ENCODE assay signal across 17 cellular contexts in the genomic region with DNA sequence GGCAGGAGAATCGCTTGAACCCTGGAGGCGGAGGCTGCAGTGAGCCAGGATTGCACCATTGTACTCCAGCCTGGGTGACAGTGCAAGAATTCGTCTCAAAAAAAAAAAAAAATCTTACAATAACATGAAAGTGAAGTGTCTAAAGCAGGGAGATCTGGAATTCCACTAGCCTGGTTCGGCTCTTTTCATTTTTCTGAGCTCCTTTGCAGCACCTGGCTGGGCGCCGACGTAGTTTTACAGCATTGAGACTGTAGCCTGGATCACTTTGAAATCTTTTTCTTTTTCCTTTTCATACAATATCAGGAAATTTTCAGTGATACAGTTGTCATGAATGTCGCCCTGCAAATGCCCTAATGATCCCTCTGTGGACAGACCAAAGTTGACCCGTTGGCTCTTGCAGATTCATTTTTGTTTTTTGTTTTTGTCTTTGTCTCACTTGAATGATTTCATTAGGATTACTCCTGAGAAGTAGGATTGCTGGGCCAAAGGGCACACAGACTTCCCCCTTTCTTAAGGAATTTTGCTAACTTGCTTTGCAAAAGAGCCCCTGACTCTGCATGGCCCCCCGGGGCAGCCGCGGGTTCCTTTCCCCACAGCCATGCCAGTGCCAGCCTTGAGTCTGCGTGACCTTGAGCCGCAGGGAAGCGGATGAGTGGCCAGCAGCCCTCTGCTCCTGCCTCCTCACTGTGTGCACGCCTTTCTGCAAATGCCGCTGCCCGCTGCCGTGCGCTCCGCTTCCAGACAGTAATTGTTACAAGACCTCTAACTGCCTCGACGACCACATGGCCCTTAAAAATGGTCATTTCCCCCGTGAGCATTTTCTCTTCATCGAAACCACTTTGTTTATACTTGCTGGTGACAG. TPM values are rescaled to one million over a fixed set of nuclear protein-coding genes. Genes with fewer than 3 reads are reported as not detected.
A peak's percentile ranks its signal among the peaks of the same experiment; 100 is the strongest.
DNase-seq lines count a peak whose midpoint lies in the region; ATAC-seq, FAIRE-seq and TF ChIP-seq lines count a peak whose summit lies in the region.
"Had no signal": no experiment of that assay in that cellular context is flagged by ENCODE, and none has a peak within 500 bp of the region (broad histone marks: within the 10 kb centered on the region; RNA-seq: fewer than 3 reads in every experiment).

No MANE protein-coding gene starts in this region.

- peak; percentile 62; the same call in 1 of the 2 replicates for ATAC-seq in Panc1
- ATAC-seq in activated CD8-positive, alpha-beta memory T cell treated with anti-CD3 and anti-CD28 coated beads, Interleukin-2, amount 10 ng/mL, durations not matched to agents 7 days and 5 days, result no peak
- no peak for ATAC-seq in GM19351 (IDR thresholded peaks at IDR 0.05; ENCODE audit: unreplicated experiment)

- H3K27ac Mint-ChIP-seq in neural progenitor cell, result peak overlapping the region; percentile 65
- H3K27ac Mint-ChIP-seq in CD8-positive, alpha-beta memory T cell, result no peak overlapping the region
- H3K27ac Mint-ChIP-seq in activated CD8-positive, alpha-beta memory T cell treated with anti-CD3 and anti-CD28 coated beads, Interleukin-2, amount 10 ng/mL, durations not matched to agents 7 days and 5 days, result no peak overlapping the region
- H3K27ac Mint-ChIP-seq: HFFc6, IgD-negative memory B cell had no signal

- H3K4me3 Mint-ChIP-seq in neural progenitor cell, result peak overlapping the region; percentile 64
- H3K4me3 Mint-ChIP-seq in CD8-positive, alpha-beta memory T cell, result no peak overlapping the region
- H3K4me3 Mint-ChIP-seq in activated CD8-positive, alpha-beta memory T cell treated with anti-CD3 and anti-CD28 coated beads, Interleukin-2, amount 10 ng/mL, durations not matched to agents 7 days and 5 days, result no peak overlapping the region
- H3K4me3 Mint-ChIP-seq: HFFc6, IgD-negative memory B cell had no signal

- H4K20me1 ChIP-seq in H1 (replicated peaks in 1 of 2; ENCODE audit: control insufficient read depth in 1 of 2, insufficient read depth in 2 of 2, low read length in 2 of 2) (peaks cover 0 to 4% of the 10 kb centered on the region in 2 experiments), neural progenitor cell (ENCODE audit: low read depth) (peaks cover 35% of the 10 kb centered on the region)

- TF ChIP-seq CTCF in Panc1 (IDR thresholded peaks at IDR 0.05), result no peak
- no peak for TF ChIP-seq CTCF in H1 (IDR thresholded peaks at IDR 0.05; ENCODE audit: control extremely low read depth in 1 of 3, insufficient read depth in 1 of 3, low read depth in 1 of 3, low read length in 3 of 3)
- TF ChIP-seq CTCF in neural progenitor cell (IDR thresholded peaks at IDR 0.05), result no peak

- H3K4me2 ChIP-seq in H1 (ENCODE audit: insufficient read depth in 1 of 2, low read depth in 2 of 2, low read length in 2 of 2), result peak overlapping the region; percentile 12 to 34; a peak in 2 of 4 replicates
- peak overlapping the region; percentile 41 for H3K4me2 ChIP-seq in neural progenitor cell

- no peaks in the 10 kb centered on the region for H3K36me3 ChIP-seq in Panc1 (ENCODE audit: control insufficient read depth, insufficient read depth, low read length)
- H3K36me3 ChIP-seq in H1 (ENCODE audit: control insufficient read depth in 2 of 4, insufficient read depth in 4 of 4, low read length in 3 of 4), result no peaks in the 10 kb centered on the region
- no peaks in the 10 kb centered on the region for H3K36me3 ChIP-seq in neural progenitor cell
- H3K36me3 ChIP-seq in CD8-positive, alpha-beta memory T cell (ENCODE audit: insufficient read depth, low read length), result no peaks in the 10 kb centered on the region
- H3K36me3 ChIP-seq: SJSA1 had no signal

- H3K23ac ChIP-seq in H1 (ENCODE audit: insufficient read length), result no peak overlapping the region

- H3K4me1 ChIP-seq in Panc1 (ENCODE audit: control insufficient read depth, insufficient read depth, low read length) (peaks cover 44% of the 10 kb centered on the region), H1 (replicated peaks in 1 of 4; ENCODE audit: control insufficient read depth in 3 of 4, insufficient read depth in 4 of 4, low read length in 3 of 4) (peaks cover 10 to 40% (median 31%) of the 10 kb centered on the region in 4 experiments), neural progenitor cell (peaks cover 50% of the 10 kb centered on the region)
- no peaks in the 10 kb centered on the region for H3K4me1 ChIP-seq in CD8-positive, alpha-beta memory T cell (ENCODE audit: insufficient read depth, low read length)

- peaks cover 10% of the 10 kb centered on the region for H3K9me3 Mint-ChIP-seq in neural progenitor cell
- peaks cover 0 to 2% (median 0%) of the 10 kb centered on the region in 5 donors for H3K9me3 Mint-ChIP-seq in CD8-positive, alpha-beta memory T cell
- no peaks in the 10 kb centered on the region for H3K9me3 Mint-ChIP-seq in activated CD8-positive, alpha-beta memory T cell treated with anti-CD3 and anti-CD28 coated beads, Interleukin-2, amount 10 ng/mL, durations not matched to agents 7 days and 5 days (ENCODE audit: low read depth)

- peaks cover 41% of the 10 kb centered on the region for H3F3A ChIP-seq in neural progenitor cell (ENCODE audit: low read depth)

- 0 out of 4 replicates have a peak overlapping the region, but pooled peaks of 1 of the 2 experiments have one; percentile 3 for H3K4me3 ChIP-seq in Panc1 (ENCODE audit: low read depth in 2 of 2, low read length in 2 of 2)
- no peak overlapping the region for H3K4me3 ChIP-seq in H1 (ENCODE audit: extremely low read depth in 1 of 4, insufficient read depth in 2 of 4, low read depth in 3 of 4, low read length in 4 of 4)
- no peak overlapping the region for H3K4me3 ChIP-seq in neural progenitor cell
- H3K4me3 ChIP-seq in CD8-positive, alpha-beta memory T cell (ENCODE audit: low read length), result no peak overlapping the region
- H3K4me3 ChIP-seq: SJSA1 had no signal

- 0 out of 2 replicates have a peak overlapping the region, but pooled peaks have one; percentile 39 for H2BK12ac ChIP-seq in H1 (ENCODE audit: low read depth, low read length)

- H3K9ac ChIP-seq in H1 (replicated peaks in 1 of 4; ENCODE audit: extremely low read depth in 1 of 4, low read depth in 3 of 4, low read length in 3 of 4) (no peak overlapping the region; a peak in 1 of 7 replicates), neural progenitor cell (no peak overlapping the region)

- H3K9me3 ChIP-seq in Panc1 (ENCODE audit: control insufficient read depth, insufficient read depth, low read depth, low read length), result no peaks in the 10 kb centered on the region
- H3K9me3 ChIP-seq in H1 (ENCODE audit: insufficient read depth in 2 of 2, low read depth in 1 of 2, low read length in 1 of 2), result no peaks in the 10 kb centered on the region
- no peaks in the 10 kb centered on the region for H3K9me3 ChIP-seq in neural progenitor cell (ENCODE audit: low read depth)
- H3K9me3 ChIP-seq in CD8-positive, alpha-beta memory T cell (ENCODE audit: low read length), result no peaks in the 10 kb centered on the region
- H3K9me3 ChIP-seq: SJSA1 had no signal

- intact Hi-C loops in Panc1 (cut with micrococcal nuclease; ENCODE audit: unreplicated experiment), result no loop called here

- DNase-seq in G401 (ENCODE audit: low spot score) (peak; percentile 53), Panc1 (ENCODE audit: low read depth, low spot score) (no peak), H1 (ENCODE audit: low read depth in 1 of 2, low spot score in 2 of 2) (no peak), neural progenitor cell (ENCODE audit: low spot score) (peak; percentile 82), T-helper 1 cell (no peak)
- DNase-seq in CD8-positive, alpha-beta memory T cell, result no peak
- DNase-seq in activated CD8-positive, alpha-beta memory T cell treated with anti-CD3 and anti-CD28 coated beads, Interleukin-2, amount 10 ng/mL, durations not matched to agents 7 days and 5 days, result no peak
- DNase-seq: HFFc6, NCI-H1930, NCI-H2171, NCI-H446, NCI-H774 had no signal

- no peaks in the 10 kb centered on the region for H3K79me1 ChIP-seq in H1 (ENCODE audit: low read depth, low read length)

- peak overlapping the region; percentile 17 for H4K91ac ChIP-seq in H1 (replicated peaks; ENCODE audit: insufficient read length, low read length)

- H3K18ac ChIP-seq in H1 (ENCODE audit: extremely low read depth, low read length), result no peak overlapping the region

- BruUV-seq in Panc1 (replicated peaks; lab: Mats Ljungman, UMichigan), result no TSS peak

- no peak overlapping the region for H4K8ac ChIP-seq in H1 (ENCODE audit: extremely low read depth, insufficient read depth, low read length)

- TF ChIP-seq EP300 in H1 (IDR thresholded peaks at IDR 0.05; ENCODE audit: borderline replicate concordance in 1 of 2, low read depth in 2 of 2, low read length in 2 of 2), result no peak

- peaks cover 2% of the 10 kb centered on the region for H3K36me3 Mint-ChIP-seq in neural progenitor cell
- H3K36me3 Mint-ChIP-seq in CD8-positive, alpha-beta memory T cell, result no peaks in the 10 kb centered on the region
- no peaks in the 10 kb centered on the region for H3K36me3 Mint-ChIP-seq in activated CD8-positive, alpha-beta memory T cell treated with anti-CD3 and anti-CD28 coated beads, Interleukin-2, amount 10 ng/mL, durations not matched to agents 7 days and 5 days
- H3K36me3 Mint-ChIP-seq: IgD-negative memory B cell had no signal

- H3K56ac ChIP-seq in H1 (replicated peaks; ENCODE audit: insufficient read length, low read depth, low read length), result no peak overlapping the region

- H3K27ac ChIP-seq in Panc1 (ENCODE audit: low read length) (peak overlapping the region; percentile 57; the same call in 1 of the 2 replicates), H1 (ENCODE audit: low read depth, low read length) (no peak overlapping the region), neural progenitor cell (no peak overlapping the region)
- H3K27ac ChIP-seq in CD8-positive, alpha-beta memory T cell (ENCODE audit: low read depth, low read length), result no peak overlapping the region
- H3K27ac ChIP-seq: C4-2B, SJSA1 had no signal

- no peak for TF ChIP-seq RAD21 in H1 (IDR thresholded peaks at IDR 0.05 in 1 of 2, conservative IDR thresholded peaks at IDR 0.05 in 1 of 2; ENCODE audit: low read depth in 2 of 2, low read length in 2 of 2)

- peaks cover 50% of the 10 kb centered on the region for H3K4me1 Mint-ChIP-seq in neural progenitor cell
- H3K4me1 Mint-ChIP-seq in CD8-positive, alpha-beta memory T cell, result peaks cover 0 to 4% (median 0%) of the 10 kb centered on the region in 3 donors
- peaks cover 7% of the 10 kb centered on the region for H3K4me1 Mint-ChIP-seq in activated CD8-positive, alpha-beta memory T cell treated with anti-CD3 and anti-CD28 coated beads, Interleukin-2, amount 10 ng/mL, durations not matched to agents 7 days and 5 days

- TF ChIP-seq POLR2A in H1 (IDR thresholded peaks at IDR 0.05; ENCODE audit: control extremely low read depth in 1 of 2, low read depth in 2 of 2, low read length in 2 of 2), result no peak

- H4K5ac ChIP-seq in H1 (ENCODE audit: insufficient read length, low read depth, low read length), result no peak overlapping the region

- peaks cover 33% of the 10 kb centered on the region for H3K27me3 Mint-ChIP-seq in neural progenitor cell (ENCODE audit: insufficient read depth, low read depth)
- peaks cover 10 to 34% of the 10 kb centered on the region in 2 donors for H3K27me3 Mint-ChIP-seq in CD8-positive, alpha-beta memory T cell
- H3K27me3 Mint-ChIP-seq in activated CD8-positive, alpha-beta memory T cell treated with anti-CD3 and anti-CD28 coated beads, Interleukin-2, amount 10 ng/mL, durations not matched to agents 7 days and 5 days, result peaks cover 20% of the 10 kb centered on the region

- H2AFZ ChIP-seq in H1 (ENCODE audit: low read length), result no peak overlapping the region
- H2AFZ ChIP-seq in neural progenitor cell (replicated peaks), result no peak overlapping the region

- 0 out of 2 replicates have a peak overlapping the region, but pooled peaks have one; percentile 60 for H2BK5ac ChIP-seq in H1 (ENCODE audit: low read depth, low read length)

- no peak overlapping the region for H2BK120ac ChIP-seq in H1 (replicated peaks; ENCODE audit: low read depth, low read length)

- WGBS in H1 (ENCODE audit: extremely low coverage in 1 of 2, insufficient coverage in 1 of 2, insufficient read length in 1 of 2, insufficient replicate concordance in 2 of 2, low coverage in 1 of 2, low lambda C conversion rate in 2 of 2, missing lambda C conversion rate in 1 of 2), 2 experiments, result 69% methylated on average over 25 of the region's 25 CpGs; no CpG with 5 or more reads in 1 of the 2 experiments

- no peak overlapping the region for H2AK5ac ChIP-seq in H1 (ENCODE audit: low read depth, low read length)

- H3K14ac ChIP-seq in H1 (ENCODE audit: insufficient read length), result no peak overlapping the region

- no peaks in the 10 kb centered on the region for H3K27me3 ChIP-seq in Panc1 (ENCODE audit: control insufficient read depth, insufficient read depth, low read length)
- H3K27me3 ChIP-seq in H1 (replicated peaks in 1 of 4; ENCODE audit: control insufficient read depth in 3 of 4, extremely low read depth in 1 of 4, insufficient read depth in 3 of 4, low read length in 3 of 4), result peaks cover 0 to 28% (median 15%) of the 10 kb centered on the region in 4 experiments; a peak in 5 of 7 replicates
- H3K27me3 ChIP-seq in neural progenitor cell, result peaks cover 57% of the 10 kb centered on the region
- H3K27me3 ChIP-seq in CD8-positive, alpha-beta memory T cell (ENCODE audit: insufficient read depth, low read length, poor library complexity, severe bottlenecking), result no peaks in the 10 kb centered on the region
- H3K27me3 ChIP-seq: SJSA1 had no signal

- no peaks in the 10 kb centered on the region for H3K23me2 ChIP-seq in H1 (ENCODE audit: low read depth, low read length)

- in situ Hi-C loops in G401 (cut with HindIII; ENCODE audit: low sequenced_read_pairs) (no loop called here), Panc1 (cut with HindIII; ENCODE audit: low pct_unique_long_range_greater_than_20kb, low sequenced_read_pairs) (no loop called here)

- CTCF ChIA-PET in Panc1 (lab: Charles Lee), result interaction anchor here (1.0 kb wide), 1 partner anchor 94 kb away, joined by 3 read pairs; no protein-coding TSS in a partner anchor
- CTCF ChIA-PET in H1 (lab: Charles Lee; ENCODE audit: partially characterized antibody), result interaction anchor here (0.6 to 1.7 kb wide), 3 partner anchors 10 to 540 kb away, joined by 4 to 5 read pairs (median 4); no protein-coding TSS in a partner anchor
- CTCF ChIA-PET in CD8-positive, alpha-beta memory T cell (lab: Charles Lee), result no interaction called here
- CTCF ChIA-PET in activated CD8-positive, alpha-beta memory T cell treated with anti-CD3 and anti-CD28 coated beads, Interleukin-2, amount 10 ng/mL, durations not matched to agents 7 days and 5 days (lab: Charles Lee), result no interaction called here

- H3K79me2 ChIP-seq in H1 (ENCODE audit: control insufficient read depth in 1 of 2, insufficient read depth in 2 of 2, low read length in 2 of 2) (no peaks in the 10 kb centered on the region), neural progenitor cell (ENCODE audit: low read depth) (no peaks in the 10 kb centered on the region)

- no peak overlapping the region for H2BK15ac ChIP-seq in H1 (ENCODE audit: low read length)

- H2BK20ac ChIP-seq in H1 (ENCODE audit: low read length), result no peak overlapping the region

- FAIRE-seq in H1 (lab: Jason Lieb, UNC), result no peak
- FAIRE-seq: GM12892 had no signal

- POLR2A ChIA-PET in Panc1 (lab: Charles Lee) (interaction anchor here (0.6 kb wide), 1 partner anchor 837 kb away, joined by 5 read pairs; no protein-coding TSS in a partner anchor), H1 (lab: Charles Lee; ENCODE audit: partially characterized antibody) (interaction anchor here (0.6 to 1.3 kb wide), 3 partner anchors 9 to 274 kb away, joined by 3 to 6 read pairs (median 3); no protein-coding TSS in a partner anchor)
- POLR2A ChIA-PET in CD8-positive, alpha-beta memory T cell (lab: Charles Lee), result no interaction called here

- H3K4ac ChIP-seq in H1 (replicated peaks; ENCODE audit: insufficient read length, low read depth, low read length), result no peak overlapping the region

RNA-seq across cellular contexts. Expression of gene CRISPLD2, which starts 28.0 kb away (rescaled TPM):
- 0.03 TPM in 1 of 2 replicates, not detected in the other for total RNA-seq in G401 (2014; rRNA removed; shearing (Covaris generic))
- total RNA-seq in Panc1 (2021; ENCODE audit: unreplicated experiment), result 12.9 TPM
- 5.1 TPM for polyA plus RNA-seq in Panc1 (2012; ENCODE audit: insufficient read length)
- total RNA-seq in H1 (2021; fragmentation: NEBNext Ultra II Directional; extraction: Animal tissue kit (Norgen Biotek cat#: 25700)), result 5.1 and 6.4 TPM in 2 replicates
- polyA plus RNA-seq in H1 (2011; rRNA removed), result 2.7 and 3.6 TPM in 2 replicates
- 3.5 TPM for polyA plus RNA-seq in H1 (2011; cell fraction: cytosol; rRNA removed)
- 5.6 TPM for polyA plus RNA-seq in H1 (2011; cell fraction: nucleus; rRNA removed)
- polyA plus RNA-seq in H1 (2012, experiment 1 of 2), result 3.2 to 4.7 TPM (median 4.0 TPM) in 4 replicates
- 2.0 TPM for polyA plus RNA-seq in H1 (2012, experiment 2 of 2)
- polyA plus RNA-seq in H1 (2013, experiment 1 of 2), result 6.6 TPM
- polyA plus RNA-seq in H1 (2013, experiment 2 of 2), result 6.2 TPM
- polyA minus RNA-seq in H1 (2011; rRNA and poly(A)+ RNA removed), result 4.0 and 7.3 TPM in 2 replicates
- 4.4 TPM for polyA minus RNA-seq in H1 (2011; cell fraction: cytosol; rRNA and poly(A)+ RNA removed)
- polyA minus RNA-seq in H1 (2011; cell fraction: nucleus; rRNA and poly(A)+ RNA removed), result 4.8 TPM
- total RNA-seq in neural progenitor cell (ENCODE audit: low replicate concordance), result 0.11 and 0.50 TPM in 2 replicates
- under 1 TPM in 1 of 2 experiments, not detected in 1; 0.04 TPM for total RNA-seq in CD8-positive, alpha-beta memory T cell
- polyA plus RNA-seq in CD8-positive, alpha-beta memory T cell, result 0.05 TPM
- not detected for total RNA-seq in activated CD8-positive, alpha-beta memory T cell treated with anti-CD3 and anti-CD28 coated beads, Interleukin-2, amount 10 ng/mL, durations not matched to agents 7 days and 5 days
- polyA plus RNA-seq: IgD-negative memory B cell had no signal

Comparison
In these comparisons a context has a peak if more than half of its experiments do, and no peak if none do; other contexts are left out.
1. DNase-seq: peak in G401 (single experiment) and neural progenitor cell (single experiment); none in Panc1 (single experiment), H1 (0 of 2), T-helper 1 cell (0 of 5), CD8-positive, alpha-beta memory T cell (0 of 5) and activated CD8-positive, alpha-beta memory T cell treated with anti-CD3 and anti-CD28 coated beads, Interleukin-2, amount 10 ng/mL, durations not matched to agents 7 days and 5 days (single experiment).
2. CTCF ChIA-PET loops: an anchor here in Panc1 (1.0 kb wide) and H1 (0.6 to 1.7 kb wide); none called in CD8-positive, alpha-beta memory T cell and activated CD8-positive, alpha-beta memory T cell treated with anti-CD3 and anti-CD28 coated beads, Interleukin-2, amount 10 ng/mL, durations not matched to agents 7 days and 5 days.